8 cellular contexts compared by ENCODE assay signal in genomic region chr2:119679526-119679837, GRCh38. TPM values are rescaled to one million over a fixed set of nuclear protein-coding genes. Genes with fewer than 3 reads are reported as not detected.
DNase-seq lines count a peak whose midpoint lies in the region; FAIRE-seq and TF ChIP-seq lines count a peak whose summit lies in the region.

No MANE protein-coding gene starts in this region.

- no peaks in the 10 kb centered on the region for H3K27me3 ChIP-seq in CD4-positive, alpha-beta memory T cell (ENCODE audit: insufficient read depth, low read length)
- H3K27me3 ChIP-seq in Karpas-422 (ENCODE audit: low read length) (no peaks in the 10 kb centered on the region), neural progenitor cell (no peaks in the 10 kb centered on the region)
- H3K27me3 ChIP-seq in effector memory CD4-positive, alpha-beta T cell (replicated peaks; ENCODE audit: control insufficient read depth, insufficient read depth, low read length, poor library complexity, severe bottlenecking), result no peaks in the 10 kb centered on the region

- H3F3A ChIP-seq in neural progenitor cell (ENCODE audit: low read depth), result peaks cover 8% of the 10 kb centered on the region

- H3K9me2 ChIP-seq in Karpas-422 (replicated peaks; ENCODE audit: insufficient read depth, low read length), result no peaks in the 10 kb centered on the region

- peaks cover 22% of the 10 kb centered on the region for H4K20me1 ChIP-seq in Karpas-422 (ENCODE audit: insufficient read depth, low read depth, low read length)
- H4K20me1 ChIP-seq in neural progenitor cell (ENCODE audit: low read depth), result peaks cover 28% of the 10 kb centered on the region

- peaks cover 29% of the 10 kb centered on the region for H3K79me2 ChIP-seq in Karpas-422 (ENCODE audit: low read length)
- peaks cover 22% of the 10 kb centered on the region for H3K79me2 ChIP-seq in neural progenitor cell (ENCODE audit: low read depth)

- H3K4me3 ChIP-seq in CD4-positive, alpha-beta memory T cell (ENCODE audit: low read length in 2 of 2), result peak overlapping the region; percentile 55 to 84
- peak overlapping the region; percentile 97 for H3K4me3 ChIP-seq in Karpas-422 (ENCODE audit: low read length)
- H3K4me3 ChIP-seq in effector memory CD4-positive, alpha-beta T cell (ENCODE audit: insufficient read depth, low read depth, low read length, poor library complexity, severe bottlenecking), result peak overlapping the region; percentile 79
- peak overlapping the region; percentile 63 for H3K4me3 ChIP-seq in neural progenitor cell

- intact Hi-C loops in CD4-positive, alpha-beta memory T cell (cut with micrococcal nuclease), result loop anchor here (1.0 to 2.0 kb wide), 8 partner anchors 15 to 1865 kb away; partner anchors contain the start of genes C2orf76, DBI, DDX18 and EPB41L5

- H3K9me3 Mint-ChIP-seq in CD4-positive, alpha-beta memory T cell, result peaks cover 0 to 12% (median 0%) of the 10 kb centered on the region in 8 donors
- no peaks in the 10 kb centered on the region for H3K9me3 Mint-ChIP-seq in neural progenitor cell

- H3K4me2 ChIP-seq in Karpas-422 (ENCODE audit: low read depth, low read length, poor library complexity, severe bottlenecking) (peak overlapping the region; percentile 84), neural progenitor cell (peak overlapping the region; percentile 94)

- peak overlapping the region; percentile 75 for H3K27ac ChIP-seq in CD4-positive, alpha-beta memory T cell (ENCODE audit: low read depth, low read length)
- H3K27ac ChIP-seq in Karpas-422 (ENCODE audit: low read length), result peak overlapping the region; percentile 66
- H3K27ac ChIP-seq in effector memory CD4-positive, alpha-beta T cell (ENCODE audit: insufficient read depth, low read length, poor library complexity, severe bottlenecking), result peak overlapping the region; percentile 66
- no peak overlapping the region for H3K27ac ChIP-seq in neural progenitor cell

- peaks cover 22 to 49% (median 35%) of the 10 kb centered on the region in 4 donors for H3K4me1 Mint-ChIP-seq in CD4-positive, alpha-beta memory T cell
- H3K4me1 Mint-ChIP-seq in neural progenitor cell, result peaks cover 31% of the 10 kb centered on the region

- peaks cover 9 to 27% of the 10 kb centered on the region in 2 donors for H3K36me3 Mint-ChIP-seq in CD4-positive, alpha-beta memory T cell
- H3K36me3 Mint-ChIP-seq in neural progenitor cell, result peaks cover 17% of the 10 kb centered on the region

- no peak for TF ChIP-seq CTCF in neural progenitor cell (IDR thresholded peaks at IDR 0.05)

- H3K9me3 ChIP-seq in CD4-positive, alpha-beta memory T cell (ENCODE audit: control insufficient read depth in 1 of 2, low read length in 2 of 2), result no peaks in the 10 kb centered on the region
- H3K9me3 ChIP-seq in Karpas-422 (ENCODE audit: low read length) (no peaks in the 10 kb centered on the region), neural progenitor cell (ENCODE audit: low read depth) (no peaks in the 10 kb centered on the region)
- H3K9me3 ChIP-seq in effector memory CD4-positive, alpha-beta T cell (ENCODE audit: control insufficient read depth, low read length), result no peaks in the 10 kb centered on the region

- peak overlapping the region; percentile 92 to 98 (median 97) for H3K27ac Mint-ChIP-seq in CD4-positive, alpha-beta memory T cell
- no peak overlapping the region for H3K27ac Mint-ChIP-seq in neural progenitor cell

- peaks cover 6% of the 10 kb centered on the region for H3K36me3 ChIP-seq in CD4-positive, alpha-beta memory T cell (ENCODE audit: insufficient read depth, low read length)
- H3K36me3 ChIP-seq in Karpas-422 (ENCODE audit: insufficient read depth, low read length) (peaks cover 7% of the 10 kb centered on the region), neural progenitor cell (no peaks in the 10 kb centered on the region)
- H3K36me3 ChIP-seq in effector memory CD4-positive, alpha-beta T cell (ENCODE audit: control insufficient read depth, insufficient read depth, low read length), result no peaks in the 10 kb centered on the region

- CTCF ChIA-PET in CD4-positive, alpha-beta memory T cell (lab: Charles Lee; ENCODE audit: partially characterized antibody), result interaction anchor here (0.9 to 1.9 kb wide), 6 partner anchors 37 to 797 kb away, joined by 3 to 20 read pairs (median 6); no protein-coding TSS in a partner anchor

- H2AFZ ChIP-seq in Karpas-422 (ENCODE audit: low read length) (0 out of 2 replicates have a peak overlapping the region, but pooled peaks have one; percentile 44), neural progenitor cell (replicated peaks) (peak overlapping the region; percentile 75)

- FAIRE-seq in frontal cortex (lab: Jason Lieb, UNC), result no peak

- H3K4me3 Mint-ChIP-seq in CD4-positive, alpha-beta memory T cell, result peak overlapping the region; percentile 75 to 96 (median 94)
- H3K4me3 Mint-ChIP-seq in neural progenitor cell, result peak overlapping the region; percentile 87

- DNase-seq in CD4-positive, alpha-beta memory T cell, result no peak
- DNase-seq in Karpas-422 (peak; percentile 53), neural progenitor cell (ENCODE audit: low spot score) (no peak), HCEC 1CT (no peak), frontal cortex (ENCODE audit: low spot score in 2 of 2) (no peak), SIG-M5 (lab: John Stamatoyannopoulos, UW) (no peak), NCI-H2107 treated with DMSO at 0.1 percent for 48 hours (lab: John Stamatoyannopoulos, UW; ENCODE audit: unreplicated experiment) (no peak)
- no peak for DNase-seq in effector memory CD4-positive, alpha-beta T cell

- H3K9ac ChIP-seq in Karpas-422 (ENCODE audit: low read length), result peak overlapping the region; percentile 87
- peak overlapping the region; percentile 40 for H3K9ac ChIP-seq in neural progenitor cell

- peaks cover 0 to 6% of the 10 kb centered on the region in 2 donors for H3K27me3 Mint-ChIP-seq in CD4-positive, alpha-beta memory T cell
- H3K27me3 Mint-ChIP-seq in neural progenitor cell (ENCODE audit: insufficient read depth, low read depth), result peaks cover 7% of the 10 kb centered on the region

- POLR2A ChIA-PET in CD4-positive, alpha-beta memory T cell (lab: Charles Lee; ENCODE audit: partially characterized antibody), result interaction anchor here (0.7 to 3.3 kb wide), 15 partner anchors 12 to 1865 kb away, joined by 3 to 38 read pairs (median 6); partner anchors contain the start of genes C2orf76, DBI, DDX18 and EPB41L5

- peaks cover 17% of the 10 kb centered on the region for H3K4me1 ChIP-seq in CD4-positive, alpha-beta memory T cell (ENCODE audit: insufficient read depth, low read length)
- H3K4me1 ChIP-seq in Karpas-422 (ENCODE audit: low read length), result peaks cover 12% of the 10 kb centered on the region
- H3K4me1 ChIP-seq in effector memory CD4-positive, alpha-beta T cell (ENCODE audit: control insufficient read depth, insufficient read depth, low read length, poor library complexity, severe bottlenecking), result peaks cover 22% of the 10 kb centered on the region
- peaks cover 9% of the 10 kb centered on the region for H3K4me1 ChIP-seq in neural progenitor cell

RNA-seq across cellular contexts. Expression of gene TMEM177, which starts 0.5 kb away (rescaled TPM):
- 10 to 100 TPM; 22.5 to 23.9 TPM for total RNA-seq in CD4-positive, alpha-beta memory T cell
- 10 to 100 TPM in 1 of 2 donors, 1 to 10 TPM in 1; 9.1 to 10.8 TPM for polyA plus RNA-seq in CD4-positive, alpha-beta memory T cell
- total RNA-seq in Karpas-422 (2014; rRNA removed; shearing (Covaris generic); ENCODE audit: low replicate concordance), result 22.9 and 36.9 TPM in 2 replicates
- total RNA-seq in neural progenitor cell (ENCODE audit: low replicate concordance), result 12.2 and 26.6 TPM in 2 replicates
- total RNA-seq in frontal cortex, result 12.6 TPM
